In genomic region chr7:23046336-23046735, GRCh38 we compare ENCODE assay signal across 1 cellular context. TPM values are rescaled to one million over a fixed set of nuclear protein-coding genes. Genes with fewer than 3 reads are reported as not detected.
A peak's percentile ranks its signal among the peaks of the same experiment; 100 is the strongest.
DNase-seq lines count a peak whose midpoint lies in the region; FAIRE-seq and TF ChIP-seq lines count a peak whose summit lies in the region.
"Not testable (repeated sequence)": the region's sequence is repeated elsewhere in the genome, so short reads cannot be mapped to it uniquely, and the experiment has no call there.

No MANE protein-coding gene starts in this region.

- TF ChIP-seq CTCF in kidney (IDR thresholded peaks at IDR 0.05; ENCODE audit: borderline replicate concordance, extremely low read depth, insufficient read depth): not testable (repeated sequence)

- not testable (repeated sequence) for H3K9me3 ChIP-seq in kidney (ENCODE audit: control insufficient read depth in 1 of 2, low read length in 2 of 2)

- peak; percentile 64 for DNase-seq in kidney

- H3K4me3 ChIP-seq in kidney (ENCODE audit: low read length in 2 of 2): not testable (repeated sequence)

- H3K36me3 ChIP-seq in kidney (ENCODE audit: control insufficient read depth in 1 of 2, insufficient read depth in 2 of 2, low read length in 2 of 2): not testable (repeated sequence)

- FAIRE-seq in kidney (lab: Jason Lieb, UNC): not testable (repeated sequence)

- H3K9ac ChIP-seq in kidney (ENCODE audit: low read length in 2 of 2): not testable (repeated sequence)

- not testable (repeated sequence) for H3K27ac ChIP-seq in kidney (ENCODE audit: low read depth in 2 of 2, low read length in 2 of 2)

- not testable (repeated sequence) for H3K4me1 ChIP-seq in kidney (ENCODE audit: control insufficient read depth in 1 of 2, insufficient read depth in 1 of 2, low read depth in 1 of 2, low read length in 2 of 2)

- intact Hi-C loops in kidney (cut with DNase I): not testable (repeated sequence)

RNA-seq across cellular contexts. Expression of gene HYCC1, which starts 32.4 kb away (rescaled TPM):
- 22.6 TPM for total RNA-seq in kidney
- 2.2 TPM for polyA plus RNA-seq in kidney (ENCODE audit: insufficient read depth, low read depth, low replicate concordance)

RNA-seq across cellular contexts. Expression of gene KLHL7, which starts 59.2 kb away (rescaled TPM):
- total RNA-seq in kidney: 20.6 TPM
- polyA plus RNA-seq in kidney (ENCODE audit: insufficient read depth, low read depth, low replicate concordance): 13.3 TPM
